Comparison of ENCODE assay signal across 30 cellular contexts in genomic region chr1:157380523-157380922, GRCh38.
"Had no signal": no experiment of that assay in that cellular context is flagged by ENCODE, and none has a peak within 500 bp of the region (broad histone marks: within the 10 kb centered on the region; RNA-seq: fewer than 3 reads in every experiment).

No MANE protein-coding gene starts in this region.

- H3K4me1 Mint-ChIP-seq: activated T-helper 17 cell treated with anti-CD3 and anti-CD28 coated beads, Interleukin-2, amount 50 U/mL, for 72 hours; central memory CD8-positive, alpha-beta T cell; mesothelial cell of epicardium; neural progenitor cell had no signal

- H3K9me3 Mint-ChIP-seq: activated CD4-positive, alpha-beta T cell treated with anti-CD3 and anti-CD28 coated beads, Interleukin-2, amount 10 ng/mL, durations not matched to agents 7 days and 5 days; activated CD8-positive, alpha-beta T cell treated with anti-CD3 and anti-CD28 coated beads for 36 hours; activated T-cell treated with anti-CD3 and anti-CD28 coated beads, Interleukin-2, amount 50 U/mL, for 4 hours; activated T-helper 17 cell treated with anti-CD3 and anti-CD28 coated beads, Interleukin-2, amount 50 U/mL, for 72 hours; central memory CD8-positive, alpha-beta T cell; dendritic cell treated with granulocyte-macrophage colony-stimulating factor and Interleukin-4, amounts not matched to agents 40 ng/mL and 50 ng/mL, for 4 days; endodermal cell; mesothelial cell of epicardium; naive B cell; neural progenitor cell had no signal

- H3K27me3 ChIP-seq: neural progenitor cell, sigmoid colon, uterus had no signal

- DNase-seq: activated CD4-positive, alpha-beta T cell treated with anti-CD3 and anti-CD28 coated beads for 1 hour; activated CD4-positive, alpha-beta T cell treated with anti-CD3 and anti-CD28 coated beads, Interleukin-2, amount 10 ng/mL, durations not matched to agents 7 days and 5 days; activated CD8-positive, alpha-beta T cell treated with anti-CD3 and anti-CD28 coated beads for 36 hours; activated gamma-delta T cell treated with Interleukin-2 at 50 U/mL for 16 hours; activated naive CD4-positive, alpha-beta T cell treated with anti-CD3 and anti-CD28 coated beads, Interleukin-2, amount 50 U/mL, for 16 hours; activated T-cell treated with anti-CD3 and anti-CD28 coated beads, Interleukin-2, amount 50 U/mL, for 4 hours; endodermal cell; foreskin fibroblast; head of caudate nucleus; hypothalamus; naive B cell; occipital lobe; psoas muscle; sigmoid colon; small intestine; stimulated activated CD4-positive, alpha-beta T cell treated with anti-CD3 and anti-CD28 coated beads, Interleukin-4, amount 100 ng/mL, for 4 hours; stimulated activated CD8-positive, alpha-beta memory T cell treated with anti-CD3 and anti-CD28 coated beads, Interleukin-4, amount 100 ng/mL, for 48 hours; stimulated activated naive CD8-positive, alpha-beta T cell treated with anti-CD3 and anti-CD28 coated beads, Interleukin-15, Interleukin-2, amounts not matched to agents 100 U/mL and 50 U/mL, for 24 hours; T-helper 17 cell; T1000; trophoblast cell; uterus had no signal

- H3K27ac Mint-ChIP-seq: activated CD4-positive, alpha-beta T cell treated with anti-CD3 and anti-CD28 coated beads, Interleukin-2, amount 10 ng/mL, durations not matched to agents 7 days and 5 days; activated CD8-positive, alpha-beta T cell treated with anti-CD3 and anti-CD28 coated beads for 36 hours; activated T-helper 17 cell treated with anti-CD3 and anti-CD28 coated beads, Interleukin-2, amount 50 U/mL, for 72 hours; dendritic cell treated with granulocyte-macrophage colony-stimulating factor and Interleukin-4, amounts not matched to agents 40 ng/mL and 50 ng/mL, for 4 days; endodermal cell; mesothelial cell of epicardium; neural progenitor cell; T-helper 17 cell had no signal

- ATAC-seq: activated CD8-positive, alpha-beta T cell treated with anti-CD3 and anti-CD28 coated beads for 36 hours; activated T-cell treated with anti-CD3 and anti-CD28 coated beads, Interleukin-2, amount 50 U/mL, for 4 hours; activated T-helper 17 cell treated with anti-CD3 and anti-CD28 coated beads, Interleukin-2, amount 50 U/mL, for 72 hours; esophagus mucosa; psoas muscle; T-helper 17 cell had no signal

- H3K27ac ChIP-seq: neural progenitor cell, parathyroid adenoma, psoas muscle, sigmoid colon, thoracic aorta, uterus had no signal

- H3K36me3 ChIP-seq: neural progenitor cell, sigmoid colon, thoracic aorta, uterus had no signal

- H3K36me3 Mint-ChIP-seq: mesothelial cell of epicardium, naive B cell, neural progenitor cell had no signal

- H3K4me3 ChIP-seq: neural progenitor cell, psoas muscle, sigmoid colon, thoracic aorta, uterus had no signal

- H3K9me3 ChIP-seq: psoas muscle, sigmoid colon, thoracic aorta, uterus had no signal

- H3K4me1 ChIP-seq: parathyroid adenoma, psoas muscle, uterus had no signal

- H3K4me3 Mint-ChIP-seq: activated CD4-positive, alpha-beta T cell treated with anti-CD3 and anti-CD28 coated beads, Interleukin-2, amount 10 ng/mL, durations not matched to agents 7 days and 5 days; activated CD8-positive, alpha-beta T cell treated with anti-CD3 and anti-CD28 coated beads for 36 hours; activated T-cell treated with anti-CD3 and anti-CD28 coated beads, Interleukin-2, amount 50 U/mL, for 4 hours; activated T-helper 17 cell treated with anti-CD3 and anti-CD28 coated beads, Interleukin-2, amount 50 U/mL, for 72 hours; central memory CD8-positive, alpha-beta T cell; dendritic cell treated with granulocyte-macrophage colony-stimulating factor and Interleukin-4, amounts not matched to agents 40 ng/mL and 50 ng/mL, for 4 days; endodermal cell; mesothelial cell of epicardium; naive B cell; neural progenitor cell; T-helper 17 cell had no signal
